ENCODE assay signal across 8 cellular contexts in genomic region chr7:76291346-76292205, GRCh38. TPM values are rescaled to one million over a fixed set of nuclear protein-coding genes. Genes with fewer than 3 reads are reported as not detected.
DNase-seq lines count a peak whose midpoint lies in the region; ATAC-seq and TF ChIP-seq lines count a peak whose summit lies in the region.

No MANE protein-coding gene starts in this region.

- H3K4me3 ChIP-seq in Karpas-422 (ENCODE audit: low read length) (no peak overlapping the region), osteoblast (ENCODE audit: insufficient read depth, low read length) (peak overlapping the region; percentile 55)

- no peaks in the 10 kb centered on the region for H3K36me3 ChIP-seq in Karpas-422 (ENCODE audit: insufficient read depth, low read length)
- H3K36me3 ChIP-seq in osteoblast (ENCODE audit: insufficient read depth, low read length), result no peaks in the 10 kb centered on the region

- DNase-seq in EH (ENCODE audit: low read depth) (peak; percentile 99), Karpas-422 (peak; percentile 89), SK-N-DZ (ENCODE audit: low spot score) (peak; percentile 85), glomerular endothelial cell (ENCODE audit: extremely low read depth, low read depth, low spot score) (peak; percentile 94), osteoblast (ENCODE audit: insufficient read length, low spot score, missing footprints) (peak; percentile 97)
- DNase-seq in activated naive CD4-positive, alpha-beta T cell treated with anti-CD3 and anti-CD28 coated beads, Interleukin-2, amount 50 U/mL, for 16 hours, result peak; percentile 82

- no peak overlapping the region for H3K27ac ChIP-seq in Karpas-422 (ENCODE audit: low read length)
- H3K27ac ChIP-seq in osteoblast (ENCODE audit: low read depth, low read length), result peak overlapping the region; percentile 84
- peak overlapping the region; percentile 77 for H3K27ac ChIP-seq in temporal lobe (ENCODE audit: low read depth, low read length)

- H3K9me3 ChIP-seq in Karpas-422 (ENCODE audit: low read length) (no peaks in the 10 kb centered on the region), osteoblast (ENCODE audit: low read depth, low read length) (no peaks in the 10 kb centered on the region)

- no peak overlapping the region for H3K4me2 ChIP-seq in Karpas-422 (ENCODE audit: low read depth, low read length, poor library complexity, severe bottlenecking)
- H3K4me2 ChIP-seq in osteoblast (ENCODE audit: insufficient read depth, low read length), result peak overlapping the region; percentile 72

- H3K9me2 ChIP-seq in Karpas-422 (replicated peaks; ENCODE audit: insufficient read depth, low read length), result no peaks in the 10 kb centered on the region

- H3K4me1 ChIP-seq in Karpas-422 (ENCODE audit: low read length), result peaks cover 7% of the 10 kb centered on the region
- peaks cover 38% of the 10 kb centered on the region for H3K4me1 ChIP-seq in osteoblast (ENCODE audit: insufficient read depth, low read length)

- TF ChIP-seq CTCF in osteoblast (IDR thresholded peaks at IDR 0.05; ENCODE audit: extremely low read depth, low read depth, low read length), result peak; percentile 99

- ATAC-seq in GM21723 (IDR thresholded peaks at IDR 0.05; ENCODE audit: unreplicated experiment), result peak; percentile 83

- no peaks in the 10 kb centered on the region for H4K20me1 ChIP-seq in Karpas-422 (ENCODE audit: insufficient read depth, low read depth, low read length)
- no peaks in the 10 kb centered on the region for H4K20me1 ChIP-seq in osteoblast (ENCODE audit: insufficient read depth, low read length)

- H3K9ac ChIP-seq in Karpas-422 (ENCODE audit: low read length), result no peak overlapping the region

- H2AFZ ChIP-seq in Karpas-422 (ENCODE audit: low read length) (no peak overlapping the region), osteoblast (ENCODE audit: low read length) (peak overlapping the region; percentile 86)

- H3K79me2 ChIP-seq in Karpas-422 (ENCODE audit: low read length) (no peaks in the 10 kb centered on the region), osteoblast (ENCODE audit: insufficient read depth, low read length) (no peaks in the 10 kb centered on the region)

- H3K27me3 ChIP-seq in Karpas-422 (ENCODE audit: low read length) (no peaks in the 10 kb centered on the region), osteoblast (ENCODE audit: insufficient read depth, low read length) (no peaks in the 10 kb centered on the region)

RNA-seq across cellular contexts. Expression of gene HSPB1, which starts 10.9 kb away (rescaled TPM):
- 5.2 and 17.7 TPM in 2 replicates for total RNA-seq in Karpas-422 (2014; rRNA removed; shearing (Covaris generic); ENCODE audit: low replicate concordance)
- 24.8 and 32.8 TPM in 2 replicates for polyA plus RNA-seq in SK-N-DZ (2014; cell fraction: cytosol; rRNA removed)
- polyA plus RNA-seq in SK-N-DZ (2014; cell fraction: nucleus; rRNA removed), result 8.4 and 14.6 TPM in 2 replicates
- total RNA-seq in glomerular endothelial cell (688 and 1,027 TPM in 2 replicates), osteoblast (67.2 and 72.7 TPM in 2 replicates), temporal lobe (5.2 TPM)
